ENCODE assay signal across 1 cellular context in the genomic region with DNA sequence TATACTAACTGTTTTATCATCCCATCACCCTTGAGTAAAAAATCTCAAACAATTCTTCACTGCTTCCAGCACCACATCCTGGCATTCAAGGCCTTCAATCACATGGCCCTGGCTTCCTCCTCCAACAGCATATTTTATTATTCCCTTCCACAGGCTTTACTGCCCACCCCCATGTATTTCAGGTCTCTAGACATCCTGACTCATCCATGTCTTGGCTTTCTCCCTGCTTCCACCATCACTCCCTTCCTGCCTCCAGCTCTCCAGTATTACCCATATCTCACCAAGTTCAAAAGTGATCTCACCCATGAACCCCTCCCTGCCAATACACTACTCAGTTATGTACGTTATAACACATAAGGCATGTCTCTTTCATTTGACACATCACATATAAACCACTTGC.
A peak's percentile ranks its signal among the peaks of the same experiment; 100 is the strongest.
TF ChIP-seq lines count a peak whose summit lies in the region.

No MANE protein-coding gene starts in this region.

TF ChIP-seq in SK-N-SH, 30 proteins besides CTCF, POLR2A, EP300 and RAD21 (continued from another document):
- TF ChIP-seq, protein P1, sequence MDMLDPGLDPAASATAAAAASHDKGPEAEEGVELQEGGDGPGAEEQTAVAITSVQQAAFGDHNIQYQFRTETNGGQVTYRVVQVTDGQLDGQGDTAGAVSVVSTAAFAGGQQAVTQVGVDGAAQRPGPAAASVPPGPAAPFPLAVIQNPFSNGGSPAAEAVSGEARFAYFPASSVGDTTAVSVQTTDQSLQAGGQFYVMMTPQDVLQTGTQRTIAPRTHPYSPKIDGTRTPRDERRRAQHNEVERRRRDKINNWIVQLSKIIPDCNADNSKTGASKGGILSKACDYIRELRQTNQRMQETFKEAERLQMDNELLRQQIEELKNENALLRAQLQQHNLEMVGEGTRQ (IDR thresholded peaks at IDR 0.05; ENCODE audit: borderline replicate concordance, low read depth, low read length) = no peak
- no peak for TF ChIP-seq CHD2 (IDR thresholded peaks at IDR 0.05; ENCODE audit: low read length, partially characterized antibody)
- no peak for TF ChIP-seq RFX5 (IDR thresholded peaks at IDR 0.05; ENCODE audit: low read length)
- TF ChIP-seq TCF12 (IDR thresholded peaks at IDR 0.05) = peak; percentile 73
- no peak for TF ChIP-seq EZH2phosphoT487 (IDR thresholded peaks at IDR 0.05; ENCODE audit: borderline replicate concordance, low read depth)
- no peak for TF ChIP-seq MXI1 (IDR thresholded peaks at IDR 0.05; ENCODE audit: low read depth, low read length)
- TF ChIP-seq POLR2AphosphoS5 (IDR thresholded peaks at IDR 0.05; ENCODE audit: low read depth, low read length) = no peak; the same call in 1 of the 2 replicates
- TF ChIP-seq, protein P2, sequence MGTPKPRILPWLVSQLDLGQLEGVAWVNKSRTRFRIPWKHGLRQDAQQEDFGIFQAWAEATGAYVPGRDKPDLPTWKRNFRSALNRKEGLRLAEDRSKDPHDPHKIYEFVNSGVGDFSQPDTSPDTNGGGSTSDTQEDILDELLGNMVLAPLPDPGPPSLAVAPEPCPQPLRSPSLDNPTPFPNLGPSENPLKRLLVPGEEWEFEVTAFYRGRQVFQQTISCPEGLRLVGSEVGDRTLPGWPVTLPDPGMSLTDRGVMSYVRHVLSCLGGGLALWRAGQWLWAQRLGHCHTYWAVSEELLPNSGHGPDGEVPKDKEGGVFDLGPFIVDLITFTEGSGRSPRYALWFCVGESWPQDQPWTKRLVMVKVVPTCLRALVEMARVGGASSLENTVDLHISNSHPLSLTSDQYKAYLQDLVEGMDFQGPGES (IDR thresholded peaks at IDR 0.05; ENCODE audit: low read depth, low read length) = no peak
- TF ChIP-seq TEAD4 (IDR thresholded peaks at IDR 0.05; ENCODE audit: borderline replicate concordance, insufficient read depth) = 0 out of 2 replicates have a peak, but pooled peaks have one; percentile 40
- TF ChIP-seq, protein P3, sequence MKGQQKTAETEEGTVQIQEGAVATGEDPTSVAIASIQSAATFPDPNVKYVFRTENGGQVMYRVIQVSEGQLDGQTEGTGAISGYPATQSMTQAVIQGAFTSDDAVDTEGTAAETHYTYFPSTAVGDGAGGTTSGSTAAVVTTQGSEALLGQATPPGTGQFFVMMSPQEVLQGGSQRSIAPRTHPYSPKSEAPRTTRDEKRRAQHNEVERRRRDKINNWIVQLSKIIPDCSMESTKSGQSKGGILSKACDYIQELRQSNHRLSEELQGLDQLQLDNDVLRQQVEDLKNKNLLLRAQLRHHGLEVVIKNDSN (IDR thresholded peaks at IDR 0.05; ENCODE audit: borderline replicate concordance, low read depth) = peak; percentile 63; the same call in 1 of the 2 replicates
- no peak for TF ChIP-seq YY1 (IDR thresholded peaks at IDR 0.05; ENCODE audit: low read depth)
- TF ChIP-seq SMC3 (IDR thresholded peaks at IDR 0.05; ENCODE audit: low read depth, low read length) = no peak
- TF ChIP-seq SIN3A (IDR thresholded peaks at IDR 0.05; ENCODE audit: borderline replicate concordance, low read depth, low read length) = no peak
- no peak for TF ChIP-seq FOXM1 (IDR thresholded peaks at IDR 0.05; ENCODE audit: low read depth)
- TF ChIP-seq, protein P4, sequence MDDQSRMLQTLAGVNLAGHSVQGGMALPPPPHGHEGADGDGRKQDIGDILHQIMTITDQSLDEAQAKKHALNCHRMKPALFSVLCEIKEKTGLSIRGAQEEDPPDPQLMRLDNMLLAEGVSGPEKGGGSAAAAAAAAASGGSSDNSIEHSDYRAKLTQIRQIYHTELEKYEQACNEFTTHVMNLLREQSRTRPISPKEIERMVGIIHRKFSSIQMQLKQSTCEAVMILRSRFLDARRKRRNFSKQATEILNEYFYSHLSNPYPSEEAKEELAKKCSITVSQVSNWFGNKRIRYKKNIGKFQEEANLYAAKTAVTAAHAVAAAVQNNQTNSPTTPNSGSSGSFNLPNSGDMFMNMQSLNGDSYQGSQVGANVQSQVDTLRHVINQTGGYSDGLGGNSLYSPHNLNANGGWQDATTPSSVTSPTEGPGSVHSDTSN (IDR thresholded peaks at IDR 0.05) = peak; percentile 62
- TF ChIP-seq GABPA (IDR thresholded peaks at IDR 0.05; ENCODE audit: low read depth) = no peak
- TF ChIP-seq, protein P5, sequence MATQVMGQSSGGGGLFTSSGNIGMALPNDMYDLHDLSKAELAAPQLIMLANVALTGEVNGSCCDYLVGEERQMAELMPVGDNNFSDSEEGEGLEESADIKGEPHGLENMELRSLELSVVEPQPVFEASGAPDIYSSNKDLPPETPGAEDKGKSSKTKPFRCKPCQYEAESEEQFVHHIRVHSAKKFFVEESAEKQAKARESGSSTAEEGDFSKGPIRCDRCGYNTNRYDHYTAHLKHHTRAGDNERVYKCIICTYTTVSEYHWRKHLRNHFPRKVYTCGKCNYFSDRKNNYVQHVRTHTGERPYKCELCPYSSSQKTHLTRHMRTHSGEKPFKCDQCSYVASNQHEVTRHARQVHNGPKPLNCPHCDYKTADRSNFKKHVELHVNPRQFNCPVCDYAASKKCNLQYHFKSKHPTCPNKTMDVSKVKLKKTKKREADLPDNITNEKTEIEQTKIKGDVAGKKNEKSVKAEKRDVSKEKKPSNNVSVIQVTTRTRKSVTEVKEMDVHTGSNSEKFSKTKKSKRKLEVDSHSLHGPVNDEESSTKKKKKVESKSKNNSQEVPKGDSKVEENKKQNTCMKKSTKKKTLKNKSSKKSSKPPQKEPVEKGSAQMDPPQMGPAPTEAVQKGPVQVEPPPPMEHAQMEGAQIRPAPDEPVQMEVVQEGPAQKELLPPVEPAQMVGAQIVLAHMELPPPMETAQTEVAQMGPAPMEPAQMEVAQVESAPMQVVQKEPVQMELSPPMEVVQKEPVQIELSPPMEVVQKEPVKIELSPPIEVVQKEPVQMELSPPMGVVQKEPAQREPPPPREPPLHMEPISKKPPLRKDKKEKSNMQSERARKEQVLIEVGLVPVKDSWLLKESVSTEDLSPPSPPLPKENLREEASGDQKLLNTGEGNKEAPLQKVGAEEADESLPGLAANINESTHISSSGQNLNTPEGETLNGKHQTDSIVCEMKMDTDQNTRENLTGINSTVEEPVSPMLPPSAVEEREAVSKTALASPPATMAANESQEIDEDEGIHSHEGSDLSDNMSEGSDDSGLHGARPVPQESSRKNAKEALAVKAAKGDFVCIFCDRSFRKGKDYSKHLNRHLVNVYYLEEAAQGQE (IDR thresholded peaks at IDR 0.05; ENCODE audit: low read depth, low read length) = no peak
- TF ChIP-seq FOXJ3 (CRISPR knock-in tag; IDR thresholded peaks at IDR 0.05) = no peak
- no peak for TF ChIP-seq GATA2 (CRISPR knock-in tag; IDR thresholded peaks at IDR 0.05)
- no peak for TF ChIP-seq NRF1 (IDR thresholded peaks at IDR 0.05; ENCODE audit: low read depth, low read length)
- TF ChIP-seq TAF1 (IDR thresholded peaks at IDR 0.05; ENCODE audit: borderline replicate concordance, low read depth, low read length) = peak; percentile 36; the same call in 1 of the 2 replicates
- TF ChIP-seq NFIC (IDR thresholded peaks at IDR 0.05; ENCODE audit: borderline replicate concordance) = peak; percentile 80
TF ChIP-seq in SK-N-SH: peak in this region for 10.
